ENCODE assay signal across 16 cellular contexts in the genomic region with DNA sequence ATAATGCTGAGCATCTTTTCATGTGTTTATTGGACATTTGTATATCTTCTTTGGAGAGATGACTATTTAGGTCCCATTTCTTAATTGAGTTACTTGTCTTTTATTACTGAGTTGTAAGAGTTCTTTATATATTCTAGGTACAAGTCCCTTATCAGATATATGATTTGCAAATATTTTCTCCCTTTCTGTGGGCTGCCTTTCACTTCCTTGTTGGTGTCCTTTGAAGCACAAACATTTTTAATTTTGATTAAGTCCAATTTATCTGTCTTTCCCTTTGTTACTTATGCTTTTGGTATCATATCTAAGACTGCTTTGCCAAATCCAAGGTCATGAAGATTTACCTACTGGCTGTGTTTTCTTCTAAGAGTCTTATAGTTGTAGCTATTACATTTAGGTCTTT.
A peak's percentile ranks its signal among the peaks of the same experiment; 100 is the strongest.
DNase-seq lines count a peak whose midpoint lies in the region; ATAC-seq and TF ChIP-seq lines count a peak whose summit lies in the region.
"Had no signal": no experiment of that assay in that cellular context is flagged by ENCODE, and none has a peak within 500 bp of the region (broad histone marks: within the 10 kb centered on the region; RNA-seq: fewer than 3 reads in every experiment).

No MANE protein-coding gene starts in this region.

- H3K4me3 ChIP-seq in BLaER1 = no peak overlapping the region
- no peak overlapping the region for H3K4me3 ChIP-seq in OCI-LY3 (ENCODE audit: low read length)
- H3K4me3 ChIP-seq in gastrocnemius medialis = no peak overlapping the region
- H3K4me3 ChIP-seq in naive thymus-derived CD4-positive, alpha-beta T cell (ENCODE audit: low read length) = no peak overlapping the region
- H3K4me3 ChIP-seq: BLaER1 treated with 17β-estradiol and CSF1 and Interleukin-3, amounts not matched to agents 10 nM and 100 nM; HAP-1 had no signal

- no peaks in the 10 kb centered on the region for H3K79me2 ChIP-seq in OCI-LY3 (ENCODE audit: low read length)

- no peak for TF ChIP-seq POLR2A in gastrocnemius medialis (IDR thresholded peaks at IDR 0.05)

- peaks cover 56% of the 10 kb centered on the region for H3K9me3 ChIP-seq in BLaER1
- peaks cover 6% of the 10 kb centered on the region; the same call in 1 of the 2 replicates for H3K9me3 ChIP-seq in OCI-LY3 (ENCODE audit: insufficient read depth, low read length)
- no peaks in the 10 kb centered on the region for H3K9me3 ChIP-seq in gastrocnemius medialis
- H3K9me3 ChIP-seq in naive thymus-derived CD4-positive, alpha-beta T cell (ENCODE audit: control insufficient read depth in 2 of 3, low read length in 3 of 3) = no peaks in the 10 kb centered on the region
- H3K9me3 ChIP-seq: HAP-1 had no signal

- H3K4me1 ChIP-seq in BLaER1 (peaks cover 10% of the 10 kb centered on the region), OCI-LY3 (ENCODE audit: low read length) (peaks cover 30% of the 10 kb centered on the region), gastrocnemius medialis (no peaks in the 10 kb centered on the region)
- H3K4me1 ChIP-seq in naive thymus-derived CD4-positive, alpha-beta T cell (ENCODE audit: control insufficient read depth in 2 of 2, insufficient read depth in 2 of 2, low read length in 2 of 2) = no peaks in the 10 kb centered on the region
- H3K4me1 ChIP-seq: HAP-1 had no signal

- no peak overlapping the region for H2AFZ ChIP-seq in OCI-LY3 (ENCODE audit: low read depth, low read length)

- no peaks in the 10 kb centered on the region for H3K9me3 Mint-ChIP-seq in memory B cell
- peaks cover 0 to 4% (median 0%) of the 10 kb centered on the region in 11 donors for H3K9me3 Mint-ChIP-seq in naive thymus-derived CD4-positive, alpha-beta T cell
- H3K9me3 Mint-ChIP-seq: CD14-positive monocyte; CD4-positive, alpha-beta T cell; CD8-positive, alpha-beta memory T cell; HFFc6 had no signal

- in situ Hi-C loops in gastrocnemius medialis (cut with MboI; ENCODE audit: low sequenced_read_pairs in 4 of 4) = loop anchor here in 1 of 4 donors (25.0 kb wide), 1 partner anchor 798 kb away; a partner anchor contains a TSS

- intact Hi-C loops in gastrocnemius medialis (cut with DNase I; ENCODE audit: low total_unique reads) = no loop called here
- intact Hi-C loops in naive thymus-derived CD4-positive, alpha-beta T cell (cut with micrococcal nuclease) = no loop called here

- H3K4me2 ChIP-seq in BLaER1 = peak overlapping the region; percentile 21; the same call in 1 of the 2 replicates
- H3K4me2 ChIP-seq in OCI-LY3 (ENCODE audit: low read length) = peak overlapping the region; percentile 20; the same call in 1 of the 2 replicates

- no peak for TF ChIP-seq CTCF in OCI-LY3 (IDR thresholded peaks at IDR 0.05; ENCODE audit: low read depth, low read length)
- no peak for TF ChIP-seq CTCF in gastrocnemius medialis (IDR thresholded peaks at IDR 0.05 in 4 of 5, conservative IDR thresholded peaks at IDR 0.05 in 1 of 5)

- no peak for DNase-seq in memory B cell (ENCODE audit: low spot score in 2 of 2)
- no peak for DNase-seq in gastrocnemius medialis
- no peak for DNase-seq in DMS114 treated with DMSO at 0.1 percent for 48 hours (lab: John Stamatoyannopoulos, UW; ENCODE audit: unreplicated experiment)
- DNase-seq in naive thymus-derived CD4-positive, alpha-beta T cell = no peak
- DNase-seq: CD4-positive, alpha-beta T cell; CD8-positive, alpha-beta memory T cell; DMS 273 treated with DMSO at 0.1 percent for 48 hours; DMS53; DMS79 treated with DMSO at 0.1 percent for 48 hours; GOT3; HFFc6 had no signal

- peaks cover 22% of the 10 kb centered on the region for H3K4me1 Mint-ChIP-seq in memory B cell
- H3K4me1 Mint-ChIP-seq in naive thymus-derived CD4-positive, alpha-beta T cell = no peaks in the 10 kb centered on the region
- H3K4me1 Mint-ChIP-seq: CD8-positive, alpha-beta memory T cell had no signal

- H4K20me1 ChIP-seq in BLaER1 = no peaks in the 10 kb centered on the region
- H4K20me1 ChIP-seq in OCI-LY3 (ENCODE audit: insufficient read depth, low read length) = no peaks in the 10 kb centered on the region
- H4K20me1 ChIP-seq: BLaER1 treated with 17β-estradiol and CSF1 and Interleukin-3, amounts not matched to agents 10 nM and 100 nM had no signal

- CTCF ChIA-PET in naive thymus-derived CD4-positive, alpha-beta T cell (lab: Charles Lee) = no interaction called here

- H3K27ac ChIP-seq in BLaER1 (no peak overlapping the region), OCI-LY3 (ENCODE audit: low read length) (no peak overlapping the region), gastrocnemius medialis (no peak overlapping the region)
- no peak overlapping the region for H3K27ac ChIP-seq in naive thymus-derived CD4-positive, alpha-beta T cell (ENCODE audit: low read depth, low read length)
- H3K27ac ChIP-seq: BLaER1 treated with 17β-estradiol and CSF1 and Interleukin-3, amounts not matched to agents 10 nM and 100 nM had no signal

- no peaks in the 10 kb centered on the region for H3K27me3 ChIP-seq in BLaER1
- no peaks in the 10 kb centered on the region for H3K27me3 ChIP-seq in OCI-LY3 (ENCODE audit: low read depth, low read length)
- H3K27me3 ChIP-seq in gastrocnemius medialis = no peaks in the 10 kb centered on the region
- H3K27me3 ChIP-seq in naive thymus-derived CD4-positive, alpha-beta T cell (ENCODE audit: control insufficient read depth in 2 of 2, insufficient read depth in 2 of 2, low read length in 2 of 2) = no peaks in the 10 kb centered on the region
- H3K27me3 ChIP-seq: BLaER1 treated with 17β-estradiol and CSF1 and Interleukin-3, amounts not matched to agents 10 nM and 100 nM had no signal

- ATAC-seq in memory B cell (ENCODE audit: low read depth) = peak; percentile 36
- no peak for ATAC-seq in gastrocnemius medialis
- ATAC-seq in naive thymus-derived CD4-positive, alpha-beta T cell = no peak

- POLR2A ChIA-PET in naive thymus-derived CD4-positive, alpha-beta T cell (lab: Charles Lee) = no interaction called here

- no peaks in the 10 kb centered on the region for H3K27me3 Mint-ChIP-seq in memory B cell
- peaks cover 0 to 28% (median 5%) of the 10 kb centered on the region in 5 donors for H3K27me3 Mint-ChIP-seq in naive thymus-derived CD4-positive, alpha-beta T cell
- H3K27me3 Mint-ChIP-seq: CD4-positive, alpha-beta T cell had no signal

- no peaks in the 10 kb centered on the region for H3K36me3 Mint-ChIP-seq in memory B cell
- H3K36me3 Mint-ChIP-seq in naive thymus-derived CD4-positive, alpha-beta T cell = peaks cover 0 to 3% (median 0%) of the 10 kb centered on the region in 5 donors
- H3K36me3 Mint-ChIP-seq: CD8-positive, alpha-beta memory T cell had no signal

- no peak overlapping the region for H3K4me3 Mint-ChIP-seq in memory B cell
- H3K4me3 Mint-ChIP-seq in naive thymus-derived CD4-positive, alpha-beta T cell = no peak overlapping the region
- H3K4me3 Mint-ChIP-seq: CD14-positive monocyte; CD4-positive, alpha-beta T cell; CD8-positive, alpha-beta memory T cell; HFFc6 had no signal

- no peaks in the 10 kb centered on the region for H3K36me3 ChIP-seq in BLaER1
- no peaks in the 10 kb centered on the region for H3K36me3 ChIP-seq in OCI-LY3 (replicated peaks; ENCODE audit: low read depth, low read length)
- no peaks in the 10 kb centered on the region for H3K36me3 ChIP-seq in gastrocnemius medialis
- no peaks in the 10 kb centered on the region for H3K36me3 ChIP-seq in naive thymus-derived CD4-positive, alpha-beta T cell (ENCODE audit: control insufficient read depth in 2 of 3, insufficient read depth in 3 of 3, low read length in 3 of 3)
- H3K36me3 ChIP-seq: HAP-1 had no signal

- H3K9ac ChIP-seq in BLaER1 = no peak overlapping the region
- H3K9ac ChIP-seq in OCI-LY3 (ENCODE audit: low read length) = no peak overlapping the region
- H3K9ac ChIP-seq: BLaER1 treated with 17β-estradiol and CSF1 and Interleukin-3, amounts not matched to agents 10 nM and 100 nM had no signal

- H3K27ac Mint-ChIP-seq in memory B cell = no peak overlapping the region
- H3K27ac Mint-ChIP-seq in naive thymus-derived CD4-positive, alpha-beta T cell = no peak overlapping the region
- H3K27ac Mint-ChIP-seq: CD4-positive, alpha-beta T cell; CD8-positive, alpha-beta memory T cell; HFFc6 had no signal
